In genomic region chr15:92693922-92694331, GRCh38 we compare ENCODE assay signal across 8 cellular contexts. TPM values are rescaled to one million over a fixed set of nuclear protein-coding genes. Genes with fewer than 3 reads are reported as not detected.
A peak's percentile ranks its signal among the peaks of the same experiment; 100 is the strongest.
DNase-seq lines count a peak whose midpoint lies in the region; ATAC-seq and TF ChIP-seq lines count a peak whose summit lies in the region.

No MANE protein-coding gene starts in this region.

- WGBS in heart left ventricle, 4 donors, result 61 to 72% (median 66%) methylated on average over 3 of the region's 3 CpGs

- H3K4me2 ChIP-seq in fibroblast of lung (ENCODE audit: extremely low read depth, insufficient read depth, low read length), result no peak overlapping the region

- H3K4me1 Mint-ChIP-seq in activated CD4-positive, alpha-beta T cell treated with anti-CD3 and anti-CD28 coated beads, Interleukin-2, amount 10 ng/mL, durations not matched to agents 24 days and 14 days, result no peaks in the 10 kb centered on the region

- no peak overlapping the region for H3K27ac Mint-ChIP-seq in activated CD4-positive, alpha-beta T cell treated with anti-CD3 and anti-CD28 coated beads, Interleukin-2, amount 10 ng/mL, durations not matched to agents 24 days and 14 days

- no peak overlapping the region for H2AFZ ChIP-seq in fibroblast of lung (ENCODE audit: low read length)

- ATAC-seq in heart left ventricle (peak in 3 of 4 donors; percentile 20 to 39 (median 38)), left cardiac atrium (no peak), GM18517 (IDR thresholded peaks at IDR 0.05; ENCODE audit: unreplicated experiment) (no peak)

- TF ChIP-seq CTCF in heart left ventricle (IDR thresholded peaks at IDR 0.05) (peak in 5 of 12 donors; percentile 8 to 31 (median 22)), fibroblast of lung (conservative IDR thresholded peaks at IDR 0.05 in 1 of 2, IDR thresholded peaks at IDR 0.05 in 1 of 2; ENCODE audit: low read depth in 1 of 2, low read length in 2 of 2) (peak; percentile 36 to 50)

- no peaks in the 10 kb centered on the region for H3K36me3 Mint-ChIP-seq in activated CD4-positive, alpha-beta T cell treated with anti-CD3 and anti-CD28 coated beads, Interleukin-2, amount 10 ng/mL, durations not matched to agents 24 days and 14 days (ENCODE audit: low read depth)

- no peaks in the 10 kb centered on the region for H3K27me3 ChIP-seq in heart left ventricle
- no peaks in the 10 kb centered on the region for H3K27me3 ChIP-seq in fibroblast of lung (ENCODE audit: control insufficient read depth, insufficient read depth, low read length)

- H3K9me3 ChIP-seq in heart left ventricle, result peaks cover 0 to 8% (median 0%) of the 10 kb centered on the region in 12 donors
- no peaks in the 10 kb centered on the region for H3K9me3 ChIP-seq in fibroblast of lung (ENCODE audit: control insufficient read depth, insufficient read depth, low read depth, low read length)

- H3K27ac ChIP-seq in heart left ventricle (no peak overlapping the region), fibroblast of lung (ENCODE audit: insufficient read depth, low read length) (no peak overlapping the region)

- H3K4me3 ChIP-seq in heart left ventricle (no peak overlapping the region), fibroblast of lung (replicated peaks in 1 of 4; ENCODE audit: control extremely low read depth in 1 of 4, insufficient read depth in 1 of 4, low read depth in 3 of 4, low read length in 4 of 4) (no peak overlapping the region)

- H3K9ac ChIP-seq in fibroblast of lung (ENCODE audit: insufficient read depth, low read length), result no peak overlapping the region

- TF ChIP-seq POLR2A in heart left ventricle (IDR thresholded peaks at IDR 0.05), result no peak

- H3K79me2 ChIP-seq in fibroblast of lung (ENCODE audit: control insufficient read depth, insufficient read depth, low read length), result no peaks in the 10 kb centered on the region

- intact Hi-C loops in heart left ventricle (cut with DNase I), result no loop called here
- intact Hi-C loops in left cardiac atrium (cut with DNase I), result no loop called here
- intact Hi-C loops in activated CD4-positive, alpha-beta T cell treated with anti-CD3 and anti-CD28 coated beads, Interleukin-2, amount 10 ng/mL, durations not matched to agents 24 days and 14 days (cut with micrococcal nuclease), result no loop called here

- H3K27me3 Mint-ChIP-seq in activated CD4-positive, alpha-beta T cell treated with anti-CD3 and anti-CD28 coated beads, Interleukin-2, amount 10 ng/mL, durations not matched to agents 24 days and 14 days, result peaks cover 14% of the 10 kb centered on the region

- H4K20me1 ChIP-seq in fibroblast of lung (ENCODE audit: control insufficient read depth, extremely low read depth, insufficient read depth, low read length), result no peaks in the 10 kb centered on the region

- H3K4me1 ChIP-seq in heart left ventricle, result no peaks in the 10 kb centered on the region
- no peaks in the 10 kb centered on the region for H3K4me1 ChIP-seq in fibroblast of lung (ENCODE audit: control insufficient read depth, extremely low read depth, insufficient read depth, low read length)

- DNase-seq in heart left ventricle, result peak in 1 of 5 donors; percentile 31
- DNase-seq in left cardiac atrium, result no peak
- peak; percentile 51 for DNase-seq in NCI-H69 (lab: John Stamatoyannopoulos, UW)
- peak; percentile 3 to 23 for DNase-seq in fibroblast of lung (ENCODE audit: low read depth in 2 of 2)
- no peak for DNase-seq in activated CD4-positive, alpha-beta T cell treated with anti-CD3 and anti-CD28 coated beads, Interleukin-2, amount 10 ng/mL, durations not matched to agents 24 days and 14 days
- no peak for DNase-seq in NCI-H2107 treated with DMSO at 0.1 percent for 48 hours (lab: John Stamatoyannopoulos, UW; ENCODE audit: unreplicated experiment)
- no peak for DNase-seq in occipital lobe (lab: John Stamatoyannopoulos, UW)

- H3K36me3 ChIP-seq in heart left ventricle (no peaks in the 10 kb centered on the region), fibroblast of lung (ENCODE audit: control insufficient read depth, insufficient read depth, low read length) (no peaks in the 10 kb centered on the region)

- H3K9me3 Mint-ChIP-seq in activated CD4-positive, alpha-beta T cell treated with anti-CD3 and anti-CD28 coated beads, Interleukin-2, amount 10 ng/mL, durations not matched to agents 24 days and 14 days, result peaks cover 16% of the 10 kb centered on the region

- no peak overlapping the region for H3K4me3 Mint-ChIP-seq in activated CD4-positive, alpha-beta T cell treated with anti-CD3 and anti-CD28 coated beads, Interleukin-2, amount 10 ng/mL, durations not matched to agents 24 days and 14 days

RNA-seq across cellular contexts. Expression of gene FAM174B, which starts 38.4 kb away (rescaled TPM):
- 10 to 100 TPM in 8 of 9 donors, 1 to 10 TPM in 1; 9.6 to 22.2 (median 12.3) TPM for total RNA-seq in heart left ventricle
- polyA plus RNA-seq in heart left ventricle, result 1 to 10 TPM; 6.8 to 8.3 TPM
- 10 to 100 TPM in 1 of 2 donors, 1 to 10 TPM in 1; 9.9 to 15.6 TPM for total RNA-seq in left cardiac atrium
- total RNA-seq in fibroblast of lung, result 1.0 and 2.8 TPM in 2 replicates
- 0.87 and 1.4 TPM in 2 replicates for polyA plus RNA-seq in fibroblast of lung
- 0.95 and 1.5 TPM in 2 replicates for polyA plus RNA-seq in fibroblast of lung (2012)
- polyA minus RNA-seq in fibroblast of lung (ENCODE audit: low replicate concordance), result 12.0 and 13.0 TPM in 2 replicates
- 1.9 and 3.0 TPM in 2 replicates for total RNA-seq in activated CD4-positive, alpha-beta T cell treated with anti-CD3 and anti-CD28 coated beads, Interleukin-2, amount 10 ng/mL, durations not matched to agents 24 days and 14 days
- 13.6 TPM for total RNA-seq in occipital lobe

Comparison
In these comparisons a context has a peak if more than half of its experiments do, and no peak if none do; other contexts are left out.
1. ATAC-seq: peak in heart left ventricle (3 of 4); none in left cardiac atrium (0 of 2) and GM18517 (single experiment).
2. DNase-seq: peak in NCI-H69 (single experiment) and fibroblast of lung (2 of 2); none in left cardiac atrium (single experiment), activated CD4-positive, alpha-beta T cell treated with anti-CD3 and anti-CD28 coated beads, Interleukin-2, amount 10 ng/mL, durations not matched to agents 24 days and 14 days (single experiment), NCI-H2107 treated with DMSO at 0.1 percent for 48 hours (single experiment) and occipital lobe (single experiment).